ENCODE assay signal across 15 cellular contexts in genomic region chr15:58247803-58248503, GRCh38.
DNase-seq lines count a peak whose midpoint lies in the region; TF ChIP-seq lines count a peak whose summit lies in the region.
"Had no signal": no experiment of that assay in that cellular context is flagged by ENCODE, and none has a peak within 500 bp of the region (broad histone marks: within the 10 kb centered on the region; RNA-seq: fewer than 3 reads in every experiment).

No MANE protein-coding gene starts in this region.

- H3K27ac ChIP-seq in A673 (ENCODE audit: low read depth, low read length, poor library complexity, severe bottlenecking), result no peak overlapping the region
- H3K27ac ChIP-seq: Peyer's patch, thyroid gland had no signal

- H3K36me3 ChIP-seq in A673 (ENCODE audit: insufficient read depth, low read length, poor library complexity, severe bottlenecking), result no peaks in the 10 kb centered on the region
- H3K36me3 ChIP-seq: Peyer's patch, thyroid gland had no signal

- intact Hi-C loops in A673 (cut with micrococcal nuclease; ENCODE audit: unreplicated experiment), result no loop called here

- no peaks in the 10 kb centered on the region for H3K9me3 ChIP-seq in A673 (ENCODE audit: low read depth, low read length, poor library complexity, severe bottlenecking)
- H3K9me3 ChIP-seq: Peyer's patch, thyroid gland had no signal

- peak; percentile 94 for DNase-seq in NK-92 treated with Interleukin-12 subunit alpha and Interleukin-12 subunit beta, amount 100 ng/mL, for 24 hours (lab: John Stamatoyannopoulos, UW)
- no peak for DNase-seq in NK-92 (lab: John Stamatoyannopoulos, UW; ENCODE audit: unreplicated experiment)
- peak; percentile 68 for DNase-seq in globus pallidus (ENCODE audit: low spot score)
- DNase-seq in myocyte (ENCODE audit: low read depth), result peak; percentile 72
- peak; percentile 73 for DNase-seq in ureter (ENCODE audit: low spot score)
- no peak for DNase-seq in retina
- DNase-seq in NCI-H2107 treated with DMSO at 0.1 percent for 48 hours (lab: John Stamatoyannopoulos, UW; ENCODE audit: unreplicated experiment), result no peak
- DNase-seq in A673 (ENCODE audit: low spot score), result no peak
- DNase-seq: 8988T, cortex of kidney, GOT3, NCI-H2029 treated with DMSO at 0.1 percent for 48 hours, T-helper 9 cell had no signal

- H3K27me3 ChIP-seq in A673 (replicated peaks; ENCODE audit: insufficient read depth, low read depth, low read length, poor library complexity), result no peaks in the 10 kb centered on the region
- H3K27me3 ChIP-seq: Peyer's patch, thyroid gland had no signal

- H3K4me1 ChIP-seq in A673 (ENCODE audit: insufficient read depth, low read length, poor library complexity, severe bottlenecking), result no peaks in the 10 kb centered on the region
- H3K4me1 ChIP-seq: Peyer's patch, thyroid gland had no signal

- BruUV-seq in A673 (replicated peaks; lab: Mats Ljungman, UMichigan), result no TSS peak

- POLR2A ChIA-PET in A673 (lab: Charles Lee; ENCODE audit: low non-redundant PET), result no interaction called here

- CTCF ChIA-PET in A673 (lab: Charles Lee), result no interaction called here

- no peak for TF ChIP-seq CTCF in A673 (conservative IDR thresholded peaks at IDR 0.05; ENCODE audit: low read depth, low read length)

- no peak overlapping the region for H3K4me3 ChIP-seq in A673 (ENCODE audit: low read depth, low read length, poor library complexity, severe bottlenecking)
- H3K4me3 ChIP-seq: Peyer's patch, thyroid gland had no signal

Comparison
In these comparisons a context has a peak if more than half of its experiments do, and no peak if none do; other contexts are left out.
1. DNase-seq: peak in NK-92 treated with Interleukin-12 subunit alpha and Interleukin-12 subunit beta, amount 100 ng/mL, for 24 hours (single experiment), globus pallidus (single experiment), myocyte (single experiment) and ureter (single experiment); none in NK-92 (single experiment), retina (single experiment), NCI-H2107 treated with DMSO at 0.1 percent for 48 hours (single experiment) and A673 (single experiment).